8 cellular contexts compared by ENCODE assay signal in genomic region chr14:21557084-21557901, GRCh38. TPM values are rescaled to one million over a fixed set of nuclear protein-coding genes. Genes with fewer than 3 reads are reported as not detected.
DNase-seq lines count a peak whose midpoint lies in the region; ATAC-seq and TF ChIP-seq lines count a peak whose summit lies in the region.

No MANE protein-coding gene starts in this region.

- no peaks in the 10 kb centered on the region for H3K27me3 ChIP-seq in heart right ventricle
- H3K27me3 ChIP-seq in transverse colon: no peaks in the 10 kb centered on the region

- TF ChIP-seq POLR2A in transverse colon (IDR thresholded peaks at IDR 0.05): no peak

- DNase-seq in GM13976 (ENCODE audit: low spot score) (peak; percentile 68), NCI-H1417 (lab: John Stamatoyannopoulos, UW) (peak; percentile 87 to 98 (median 95)), SW480 (ENCODE audit: low spot score) (peak; percentile 77), amniotic epithelial cell (ENCODE audit: low read depth) (peak; percentile 84), heart right ventricle (peak; percentile 25 to 89), pons (ENCODE audit: low spot score) (peak; percentile 97), transverse colon (peak; percentile 77)

- WGBS in heart right ventricle, 2 donors: 11 to 13% methylated on average over 11 of the region's 11 CpGs
- 8 to 12% methylated on average over 10 to 11 of the region's 11 CpGs for WGBS in transverse colon (ENCODE audit: low coverage in 1 of 2), 2 donors

- ATAC-seq in heart right ventricle: peak; percentile 59 to 89 (median 86)
- ATAC-seq in GM19463 (IDR thresholded peaks at IDR 0.05; ENCODE audit: unreplicated experiment): no peak

- no peaks in the 10 kb centered on the region for H3K9me3 ChIP-seq in heart right ventricle
- no peaks in the 10 kb centered on the region for H3K9me3 ChIP-seq in transverse colon

- H3K27ac ChIP-seq in heart right ventricle: peak overlapping the region in 8 of 10 donors; percentile 1 to 66 (median 48)
- H3K27ac ChIP-seq in transverse colon: peak overlapping the region; percentile 54 to 79 (median 61)

- in situ Hi-C loops in GM13976 (cut with MboI; ENCODE audit: low sequenced_read_pairs, unreplicated experiment) (no loop called here), transverse colon (cut with MboI; ENCODE audit: low pct_ligation_motif_present in 1 of 4, low pct_unique_long_range_greater_than_20kb in 1 of 4, low sequenced_read_pairs in 3 of 4) (no loop called here)

- no peak for TF ChIP-seq EP300 in transverse colon (IDR thresholded peaks at IDR 0.05; ENCODE audit: low read depth)

- H3K4me1 ChIP-seq in heart right ventricle: peaks cover 0 to 11% (median 4%) of the 10 kb centered on the region in 9 donors
- peaks cover 0 to 9% (median 5%) of the 10 kb centered on the region in 4 donors for H3K4me1 ChIP-seq in transverse colon

- H3K4me3 ChIP-seq in heart right ventricle (peak overlapping the region in 8 of 10 donors; percentile 21 to 51 (median 42)), transverse colon (peak overlapping the region in 2 of 4 donors; percentile 19 to 39)

- intact Hi-C loops in heart right ventricle (cut with DNase I) (loop anchor here (1.0 to 10.0 kb wide), 11 partner anchors 45 to 102 kb away; partner anchors contain the start of genes CHD8 (in 6 of the 10) and METTL3 (in 3 of the 10)), transverse colon (cut with DNase I; ENCODE audit: low total_unique reads) (loop anchor here (5.0 kb wide), 2 partner anchors 100 to 875 kb away; partner anchors contain the start of genes CHD8 and RNASE4)

- H3K36me3 ChIP-seq in heart right ventricle (no peaks in the 10 kb centered on the region), transverse colon (no peaks in the 10 kb centered on the region)

- TF ChIP-seq CTCF in GM13976 (IDR thresholded peaks at IDR 0.05; ENCODE audit: borderline replicate concordance, control extremely low read depth, extremely low read depth, insufficient read depth, missing control alignments) (peak; percentile 45), heart right ventricle (IDR thresholded peaks at IDR 0.05) (peak; percentile 58 to 79 (median 72)), transverse colon (IDR thresholded peaks at IDR 0.05) (peak; percentile 70 to 83 (median 74))

RNA-seq across cellular contexts. Expression of gene OR10G3, which starts 22.6 kb away (rescaled TPM):
- total RNA-seq in heart right ventricle: not detected
- polyA plus RNA-seq in heart right ventricle: not detected
- total RNA-seq in transverse colon: not detected

RNA-seq across cellular contexts. Expression of gene SALL2, which starts 31.1 kb away (rescaled TPM):
- total RNA-seq in heart right ventricle (1 to 10 TPM; 2.5 to 6.6 (median 4.3) TPM), transverse colon (10 to 100 TPM in 1 of 4 donors, 1 to 10 TPM in 3; 2.2 to 36.3 (median 4.2) TPM)
- polyA plus RNA-seq in heart right ventricle: 1 to 10 TPM; 1.1 to 1.3 TPM

RNA-seq across cellular contexts. Expression of gene METTL3, which starts 46.2 kb away (rescaled TPM):
- total RNA-seq in heart right ventricle (10 to 100 TPM; 21.0 to 30.3 (median 24.0) TPM), transverse colon (10 to 100 TPM; 20.2 to 41.9 (median 29.5) TPM)
- 10 to 100 TPM; 22.9 to 46.7 TPM for polyA plus RNA-seq in heart right ventricle
